ENCODE assay signal across 1 cellular context in the genomic region with DNA sequence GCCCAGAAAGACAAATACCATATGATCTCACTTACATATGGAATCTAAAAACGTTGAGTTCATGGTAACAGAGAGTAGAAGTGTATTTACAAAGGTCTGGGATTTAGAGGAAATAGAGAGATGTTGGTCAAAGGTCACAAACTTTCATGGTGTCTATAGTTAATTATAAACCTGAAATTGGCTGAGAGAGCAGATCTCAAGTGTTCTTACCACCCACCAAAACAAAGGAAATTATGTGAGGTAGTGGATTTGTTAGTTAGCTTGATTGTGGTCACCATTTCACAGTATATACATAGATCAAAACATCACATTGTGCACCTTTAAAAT.
A peak's percentile ranks its signal among the peaks of the same experiment; 100 is the strongest.
TF ChIP-seq lines count a peak whose summit lies in the region.

No MANE protein-coding gene starts in this region.

TF ChIP-seq in liver, 16 proteins besides CTCF, POLR2A, EP300 and RAD21 (continued from another document):
- TF ChIP-seq, protein P1, sequence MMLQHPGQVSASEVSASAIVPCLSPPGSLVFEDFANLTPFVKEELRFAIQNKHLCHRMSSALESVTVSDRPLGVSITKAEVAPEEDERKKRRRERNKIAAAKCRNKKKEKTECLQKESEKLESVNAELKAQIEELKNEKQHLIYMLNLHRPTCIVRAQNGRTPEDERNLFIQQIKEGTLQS (IDR thresholded peaks at IDR 0.05): no peak
- TF ChIP-seq EGR1 (IDR thresholded peaks at IDR 0.05; ENCODE audit: low read depth in 2 of 2) (no peak), JUND (IDR thresholded peaks at IDR 0.05) (peak in 1 of 2 donors; percentile 48), SP1 (IDR thresholded peaks at IDR 0.05) (peak; percentile 89), HNF4A (conservative IDR thresholded peaks at IDR 0.05) (peak; percentile 64 to 66), NR2F2 (IDR thresholded peaks at IDR 0.05) (peak; percentile 34), HNF4G (IDR thresholded peaks at IDR 0.05) (no peak)
